6 cellular contexts compared by ENCODE assay signal in the genomic region with DNA sequence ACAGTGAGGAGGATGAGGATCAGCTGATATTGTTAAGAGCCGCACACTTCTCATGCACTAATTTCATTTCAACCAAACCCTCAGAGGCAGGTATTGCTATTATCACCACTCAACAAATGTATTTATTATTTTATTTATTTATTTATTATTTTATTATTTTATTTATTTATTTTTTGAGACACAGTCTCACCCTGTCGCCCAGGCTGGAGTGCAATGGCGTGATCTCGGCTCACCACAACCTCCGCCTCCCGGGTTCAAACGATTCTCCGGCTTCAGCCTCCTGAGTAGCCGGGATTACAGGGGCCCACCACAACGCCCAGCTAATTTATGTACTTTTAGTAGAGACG. TPM values are rescaled to one million over a fixed set of nuclear protein-coding genes. Genes with fewer than 3 reads are reported as not detected.
DNase-seq lines count a peak whose midpoint lies in the region; ATAC-seq and TF ChIP-seq lines count a peak whose summit lies in the region.
"Not testable (repeated sequence)": the region's sequence is repeated elsewhere in the genome, so short reads cannot be mapped to it uniquely, and the experiment has no call there.

No MANE protein-coding gene starts in this region.

- not testable (repeated sequence) for H3K9me3 Mint-ChIP-seq in CD14-positive monocyte; activated naive CD4-positive, alpha-beta T cell treated with anti-CD3 and anti-CD28 coated beads for 36 hours; memory B cell

- H3K36me3 ChIP-seq in MG63 = peaks cover 40% of the 10 kb centered on the region
- not testable (repeated sequence) for H3K36me3 ChIP-seq in smooth muscle cell (ENCODE audit: low read depth)

- H3K27ac Mint-ChIP-seq in CD14-positive monocyte (peak overlapping the region; percentile 91 to 99 (median 95)), memory B cell (peak overlapping the region; percentile 97)
- peak overlapping the region; percentile 95 for H3K27ac Mint-ChIP-seq in activated naive CD4-positive, alpha-beta T cell treated with anti-CD3 and anti-CD28 coated beads for 36 hours

- H2AFZ ChIP-seq in smooth muscle cell (ENCODE audit: low read depth) = not testable (repeated sequence)

- ATAC-seq in memory B cell (ENCODE audit: low read depth) = not testable (repeated sequence)

- peak overlapping the region; percentile 72 for H3K9ac ChIP-seq in smooth muscle cell (ENCODE audit: low read depth)

- CTCF ChIA-PET in activated naive CD4-positive, alpha-beta T cell treated with anti-CD3 and anti-CD28 coated beads for 36 hours (lab: Charles Lee) = interaction anchor here (0.9 to 15.6 kb wide), 3 partner anchors 19 to 71 kb away, joined by 3 to 260 read pairs (median 4); a partner anchor contains a TSS

- WGBS in smooth muscle cell (ENCODE audit: low lambda C conversion rate) = 79% methylated on average over 11 of the region's 11 CpGs

- H3K4me2 ChIP-seq in smooth muscle cell = peak overlapping the region; percentile 97

- peaks cover 13 to 33% of the 10 kb centered on the region in 2 donors for H3K36me3 Mint-ChIP-seq in CD14-positive monocyte
- not testable (repeated sequence) for H3K36me3 Mint-ChIP-seq in activated naive CD4-positive, alpha-beta T cell treated with anti-CD3 and anti-CD28 coated beads for 36 hours (ENCODE audit: low read depth); memory B cell

- peak overlapping the region; percentile 78 to 96 for H3K4me3 Mint-ChIP-seq in CD14-positive monocyte
- H3K4me3 Mint-ChIP-seq in activated naive CD4-positive, alpha-beta T cell treated with anti-CD3 and anti-CD28 coated beads for 36 hours = peak overlapping the region; percentile 83
- peak overlapping the region; percentile 87 for H3K4me3 Mint-ChIP-seq in memory B cell

- H3K27ac ChIP-seq in epithelial cell of prostate (peak overlapping the region; percentile 92), smooth muscle cell (ENCODE audit: low read depth) (peak overlapping the region; percentile 92)

- peaks cover 45% of the 10 kb centered on the region for H3F3A ChIP-seq in smooth muscle cell (ENCODE audit: low read depth)

- H3K4me1 ChIP-seq in smooth muscle cell (ENCODE audit: low read depth) = not testable (repeated sequence)

- H3K4me1 Mint-ChIP-seq in CD14-positive monocyte (peaks cover 47% of the 10 kb centered on the region), memory B cell (peaks cover 28% of the 10 kb centered on the region)
- H3K4me1 Mint-ChIP-seq in activated naive CD4-positive, alpha-beta T cell treated with anti-CD3 and anti-CD28 coated beads for 36 hours (ENCODE audit: low read depth) = peaks cover 49% of the 10 kb centered on the region

- H3K4me3 ChIP-seq in MG63 = peak overlapping the region; percentile 82
- peak overlapping the region; percentile 74 for H3K4me3 ChIP-seq in smooth muscle cell

- not testable (repeated sequence) for TF ChIP-seq CTCF in CD14-positive monocyte (IDR thresholded peaks at IDR 0.05); smooth muscle cell (IDR thresholded peaks at IDR 0.05; ENCODE audit: borderline replicate concordance, insufficient read depth, poor library complexity, severe bottlenecking)

- intact Hi-C loops in CD14-positive monocyte (cut with micrococcal nuclease) = loop anchor here in 1 of 2 donors (2.0 to 10.0 kb wide), 4 partner anchors 19 to 167 kb away; a partner anchor contains a TSS
- intact Hi-C loops in activated naive CD4-positive, alpha-beta T cell treated with anti-CD3 and anti-CD28 coated beads for 36 hours (cut with micrococcal nuclease) = loop anchor here (1.0 to 10.0 kb wide), 6 partner anchors 19 to 443 kb away; a partner anchor contains a TSS

- H3K9me3 ChIP-seq in MG63; smooth muscle cell (replicated peaks; ENCODE audit: low read depth): not testable (repeated sequence)

- H3K27me3 Mint-ChIP-seq in CD14-positive monocyte (ENCODE audit: low read depth in 3 of 3); activated naive CD4-positive, alpha-beta T cell treated with anti-CD3 and anti-CD28 coated beads for 36 hours (ENCODE audit: low read depth); memory B cell: not testable (repeated sequence)

- H4K20me1 ChIP-seq in smooth muscle cell (ENCODE audit: low read depth) = peaks cover 43% of the 10 kb centered on the region

- not testable (repeated sequence) for DNase-seq in CD14-positive monocyte (ENCODE audit: low spot score); MG63; activated naive CD4-positive, alpha-beta T cell treated with anti-CD3 and anti-CD28 coated beads for 36 hours; epithelial cell of prostate (ENCODE audit: low read depth, low spot score); memory B cell (ENCODE audit: low spot score in 2 of 2); smooth muscle cell (lab: John Stamatoyannopoulos, UW; ENCODE audit: unreplicated experiment)

- H3K79me2 ChIP-seq in smooth muscle cell (ENCODE audit: low read depth) = peaks cover 23% of the 10 kb centered on the region

- not testable (repeated sequence) for H3K27me3 ChIP-seq in MG63; smooth muscle cell (ENCODE audit: low read depth)

RNA-seq across cellular contexts. Expression of a gene that starts 2.2 kb away (rescaled TPM):
- polyA plus RNA-seq in CD14-positive monocyte (1,000 to 10,000 TPM; 1,719 to 1,844 TPM), smooth muscle cell (4,318 and 5,332 TPM in 2 replicates)
- total RNA-seq in MG63 (2014; rRNA removed; shearing (Covaris generic); ENCODE audit: low replicate concordance) = 3,913 and 4,947 TPM in 2 replicates
- total RNA-seq in activated naive CD4-positive, alpha-beta T cell treated with anti-CD3 and anti-CD28 coated beads for 36 hours = 10 to 100 TPM; 62.7 to 70.2 TPM
- total RNA-seq in smooth muscle cell = 3,694 and 5,079 TPM in 2 replicates

RNA-seq across cellular contexts. Expression of a gene that starts 8.5 kb away (rescaled TPM):
- polyA plus RNA-seq in CD14-positive monocyte (10 to 100 TPM; 47.3 to 49.2 TPM), smooth muscle cell (13.2 and 16.2 TPM in 2 replicates)
- 61.0 and 111 TPM in 2 replicates for total RNA-seq in MG63 (2014; rRNA removed; shearing (Covaris generic); ENCODE audit: low replicate concordance)
- total RNA-seq in activated naive CD4-positive, alpha-beta T cell treated with anti-CD3 and anti-CD28 coated beads for 36 hours = 10 to 100 TPM; 26.7 to 30.4 TPM
- total RNA-seq in smooth muscle cell = 23.4 and 31.0 TPM in 2 replicates

RNA-seq across cellular contexts. Expression of a gene that starts 19.1 kb away (rescaled TPM):
- polyA plus RNA-seq in CD14-positive monocyte (1 to 10 TPM; 1.0 to 4.3 TPM), smooth muscle cell (20.0 and 20.7 TPM in 2 replicates)
- total RNA-seq in MG63 (2014; rRNA removed; shearing (Covaris generic); ENCODE audit: low replicate concordance) = 18.0 and 24.2 TPM in 2 replicates
- 10 to 100 TPM; 17.4 to 19.2 TPM for total RNA-seq in activated naive CD4-positive, alpha-beta T cell treated with anti-CD3 and anti-CD28 coated beads for 36 hours
- total RNA-seq in smooth muscle cell = 9.7 and 16.5 TPM in 2 replicates

RNA-seq across cellular contexts. Expression of a gene that starts 19.2 kb away (rescaled TPM):
- 10 to 100 TPM; 43.0 to 46.6 TPM for polyA plus RNA-seq in CD14-positive monocyte
- 154 and 194 TPM in 2 replicates for total RNA-seq in MG63 (2014; rRNA removed; shearing (Covaris generic); ENCODE audit: low replicate concordance)
- 10 to 100 TPM; 17.5 to 18.8 TPM for total RNA-seq in activated naive CD4-positive, alpha-beta T cell treated with anti-CD3 and anti-CD28 coated beads for 36 hours
- 39.8 and 44.6 TPM in 2 replicates for total RNA-seq in smooth muscle cell
- polyA plus RNA-seq in smooth muscle cell = 95.8 and 100 TPM in 2 replicates

RNA-seq across cellular contexts. Expression of a gene that starts 38.1 kb away (rescaled TPM):
- 10 to 100 TPM; 20.0 TPM for polyA plus RNA-seq in CD14-positive monocyte
- 0.95 TPM in 1 of 2 replicates, not detected in the other for total RNA-seq in MG63 (2014; rRNA removed; shearing (Covaris generic); ENCODE audit: low replicate concordance)
- total RNA-seq in activated naive CD4-positive, alpha-beta T cell treated with anti-CD3 and anti-CD28 coated beads for 36 hours = 10 to 100 TPM; 45.9 to 51.0 TPM
- total RNA-seq in smooth muscle cell = 20.4 and 26.6 TPM in 2 replicates
- polyA plus RNA-seq in smooth muscle cell = 16.6 and 33.7 TPM in 2 replicates

Comparison
In these comparisons a context has a peak if more than half of its experiments do, and no peak if none do; other contexts are left out.
1. RNA of a gene that starts 2.2 kb away (total RNA-seq): 3,694 to 5,079 TPM in smooth muscle cell and 3,913 to 4,947 TPM in MG63; 62.7 to 70.2 TPM in activated naive CD4-positive, alpha-beta T cell treated with anti-CD3 and anti-CD28 coated beads for 36 hours; every median in the first group is over 10 times any median in the second.
2. Peak in every context shown above with its lines, with median percentiles within 50 percentile points of each other: H3K27ac Mint-ChIP-seq and H3K4me3 Mint-ChIP-seq.